Comparison of ENCODE assay signal across 1 cellular context in genomic region chr11:113114452-113115027, GRCh38.
TF ChIP-seq lines count a peak whose summit lies in the region.

No MANE protein-coding gene starts in this region.

TF ChIP-seq in K562, 482 proteins besides CTCF, POLR2A, EP300 and RAD21 (continued from another document):
- no peak for TF ChIP-seq ZFP1 (CRISPR knock-in tag; IDR thresholded peaks at IDR 0.05)
- no peak for TF ChIP-seq ZNF324 (CRISPR knock-in tag; IDR thresholded peaks at IDR 0.05)
- no peak for TF ChIP-seq DNMT1 (IDR thresholded peaks at IDR 0.05)
- TF ChIP-seq SMC3 (conservative IDR thresholded peaks at IDR 0.05; ENCODE audit: insufficient read depth, low read depth, low read length): peak; percentile 36; the same call in 1 of the 2 replicates
- TF ChIP-seq ZNF232 (CRISPR knock-in tag; IDR thresholded peaks at IDR 0.05): no peak
- TF ChIP-seq NR3C1 (CRISPR knock-in tag; IDR thresholded peaks at IDR 0.05): no peak
- TF ChIP-seq EHMT2 (IDR thresholded peaks at IDR 0.05): no peak
- no peak for TF ChIP-seq TSHZ1 (CRISPR knock-in tag; IDR thresholded peaks at IDR 0.05)
- TF ChIP-seq SAFB2 (IDR thresholded peaks at IDR 0.05; ENCODE audit: borderline replicate concordance, low read depth, low read length, severe bottlenecking): no peak
